ENCODE assay signal across 8 cellular contexts in the genomic region with DNA sequence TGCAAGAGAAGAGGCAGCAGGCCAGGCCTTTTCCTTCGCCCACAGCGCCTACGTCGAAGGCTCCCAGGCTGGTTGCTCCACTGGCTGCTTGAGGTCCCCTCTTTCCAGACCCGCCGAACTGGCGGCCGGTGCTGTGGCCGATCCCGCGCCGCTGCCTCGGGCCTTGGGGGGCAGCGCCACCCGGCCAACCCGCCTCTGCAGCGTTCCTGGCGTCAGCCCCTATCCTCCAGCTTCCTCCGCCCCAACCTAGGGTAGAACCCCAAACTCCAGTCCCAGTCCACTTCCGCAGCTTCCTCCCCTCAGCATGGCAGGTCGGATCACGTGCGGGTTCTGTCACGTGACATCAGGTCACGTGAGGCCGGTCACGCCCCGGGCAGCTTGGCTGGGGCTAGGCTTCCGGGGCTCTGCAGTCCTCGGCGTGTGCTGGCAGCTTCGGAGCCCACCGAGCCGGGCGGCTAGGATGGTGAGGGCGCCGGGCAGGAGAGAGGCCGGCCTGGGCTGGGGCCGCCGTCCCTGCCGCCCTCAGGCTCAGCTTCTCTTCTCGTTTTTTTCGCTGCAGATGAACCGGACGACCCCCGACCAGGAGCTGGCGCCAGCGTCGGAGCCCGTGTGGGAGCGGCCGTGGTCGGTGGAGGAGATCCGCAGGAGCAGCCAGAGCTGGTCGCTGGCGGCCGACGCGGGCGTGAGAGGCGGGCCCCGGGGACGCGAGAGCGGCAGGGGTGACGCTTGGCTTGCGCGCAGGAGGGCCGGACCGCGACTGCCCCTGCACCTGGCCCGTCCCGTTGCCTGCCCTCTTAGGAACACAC. TPM values are rescaled to one million over a fixed set of nuclear protein-coding genes. Genes with fewer than 3 reads are reported as not detected.
DNase-seq lines count a peak whose midpoint lies in the region; ATAC-seq and TF ChIP-seq lines count a peak whose summit lies in the region.
"Not testable (repeated sequence)": the region's sequence is repeated elsewhere in the genome, so short reads cannot be mapped to it uniquely, and the experiment has no call there.

WASHC2A (plus strand) TSS at position 409 of the 806 bp plus-strand sequence; CDS start at position 461, 52 bp downstream.

- DNase-seq in NCI-H146 (lab: John Stamatoyannopoulos, UW) (peak; percentile 92), T-helper 2 cell (peak; percentile 81 to 94 (median 91)), amniotic stem cell (lab: John Stamatoyannopoulos, UW) (peak; percentile 32), left ventricle myocardium superior (peak; percentile 97), prostate gland (ENCODE audit: low spot score) (peak; percentile 89), upper lobe of right lung (peak; percentile 96)

- not testable (repeated sequence) for H3K9me3 ChIP-seq in prostate gland, upper lobe of right lung

- not testable (repeated sequence) for H3K4me1 ChIP-seq in prostate gland (replicated peaks); upper lobe of right lung

- H3K27ac ChIP-seq in prostate gland, result peak within 1 kb of the TSS; percentile 63 to 67
- H3K27ac ChIP-seq in upper lobe of right lung, result peak within 1 kb of the TSS; percentile 85

- TF ChIP-seq POLR2A in GM15510 (IDR thresholded peaks at IDR 0.05; ENCODE audit: borderline replicate concordance, extremely low read depth, insufficient read length) (peak; percentile 78), prostate gland (IDR thresholded peaks at IDR 0.05) (peak; percentile 53)

- ATAC-seq in HG02852 (IDR thresholded peaks at IDR 0.05; ENCODE audit: unreplicated experiment), result peak; percentile 96
- peak; percentile 99 for ATAC-seq in left ventricle myocardium superior
- ATAC-seq in upper lobe of right lung, result peak; percentile 97

- under 1% methylated on average over 50 of the region's 73 CpGs for WGBS in prostate gland

- intact Hi-C loops in left ventricle myocardium superior (cut with micrococcal nuclease); prostate gland (cut with DNase I); upper lobe of right lung (cut with DNase I): not testable (repeated sequence)

- TF ChIP-seq CTCF in prostate gland (IDR thresholded peaks at IDR 0.05), result peak in 1 of 4 experiments; percentile 21
- TF ChIP-seq CTCF in upper lobe of right lung (IDR thresholded peaks at IDR 0.05), result not testable (repeated sequence)

- H3K27me3 ChIP-seq in prostate gland (replicated peaks; ENCODE audit: insufficient read depth); upper lobe of right lung: not testable (repeated sequence)

- H3K4me3 ChIP-seq in prostate gland (peak within 1 kb of the TSS; percentile 53 to 62), upper lobe of right lung (peak within 1 kb of the TSS; percentile 72)

- H3K36me3 ChIP-seq in prostate gland, upper lobe of right lung: not testable (repeated sequence)

RNA-seq across cellular contexts. Expression of gene WASHC2A, which starts in this region (rescaled TPM):
- total RNA-seq in left ventricle myocardium superior, result 46.7 TPM
- total RNA-seq in prostate gland, result 10 to 100 TPM; 32.7 to 39.8 TPM
- total RNA-seq in upper lobe of right lung, result 53.6 TPM

Comparison
In these comparisons a context has a peak if more than half of its experiments do, and no peak if none do; other contexts are left out.
1. Peak in every context shown above with its lines: DNase-seq, ATAC-seq, H3K4me3 ChIP-seq and H3K27ac ChIP-seq.
2. DNase-seq: peak in every context shown above with its lines; median percentile 97 in left ventricle myocardium superior; 96 in upper lobe of right lung; 92 in NCI-H146; 91 in T-helper 2 cell; 89 in prostate gland; 32 in amniotic stem cell.